ENCODE assay signal across 9 cellular contexts in the genomic region with DNA sequence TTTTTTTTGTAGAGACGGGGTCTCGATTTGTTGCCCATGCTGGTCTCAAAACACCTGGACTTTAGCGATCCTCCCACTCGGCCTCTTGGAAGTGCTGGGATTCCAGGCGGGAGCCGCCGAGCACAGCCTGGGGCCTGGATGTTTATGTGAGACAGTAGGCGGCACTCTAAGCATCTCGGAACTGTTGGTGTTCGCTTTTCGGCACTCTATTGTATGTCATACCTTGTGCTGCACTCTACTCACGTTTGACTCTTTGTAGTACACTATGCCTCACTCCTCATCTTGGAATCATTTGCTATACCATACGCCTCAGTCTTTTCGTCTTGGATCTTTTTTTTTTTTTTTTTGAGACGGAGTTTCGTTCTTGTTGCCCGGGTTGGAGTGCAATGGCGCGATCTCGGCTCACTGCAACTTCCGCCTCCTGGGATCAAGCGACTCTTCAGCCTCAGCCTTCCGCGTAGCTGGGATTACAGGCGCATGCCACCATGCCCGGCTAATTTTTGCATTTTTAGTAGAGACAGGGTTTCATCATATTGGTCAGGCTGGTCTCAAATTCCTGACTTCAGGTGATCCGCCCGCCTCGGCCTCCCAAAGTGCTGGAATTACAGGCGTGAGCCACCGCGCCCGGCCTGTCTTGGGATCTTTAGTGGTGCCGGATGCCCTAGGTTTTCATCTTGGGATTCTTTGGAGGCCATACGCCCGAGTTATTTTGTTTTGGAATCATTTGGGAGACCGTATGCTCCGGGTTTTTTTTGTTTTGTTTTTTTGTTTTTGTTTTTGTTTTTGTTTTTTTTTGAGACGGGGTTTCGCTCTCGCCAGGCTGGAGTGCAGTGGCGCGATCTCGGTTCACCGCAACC. TPM values are rescaled to one million over a fixed set of nuclear protein-coding genes. Genes with fewer than 3 reads are reported as not detected.
DNase-seq lines count a peak whose midpoint lies in the region; ATAC-seq and TF ChIP-seq lines count a peak whose summit lies in the region.
"Had no signal": no experiment of that assay in that cellular context is flagged by ENCODE, and none has a peak within 500 bp of the region (broad histone marks: within the 10 kb centered on the region; RNA-seq: fewer than 3 reads in every experiment).

No MANE protein-coding gene starts in this region.

- no peak overlapping the region; the same call in 1 of the 2 replicates for H3K4me2 ChIP-seq in GM23338

- no peak overlapping the region for H3K27ac ChIP-seq in CD4-positive, CD25-positive, alpha-beta regulatory T cell (ENCODE audit: insufficient read depth, low read length, poor library complexity, severe bottlenecking)
- no peak overlapping the region for H3K27ac ChIP-seq in GM23338 (ENCODE audit: low read depth)
- no peak overlapping the region for H3K27ac ChIP-seq in lower lobe of right lung
- no peak overlapping the region for H3K27ac ChIP-seq in uterus
- no peak overlapping the region for H3K27ac ChIP-seq in ascending aorta
- H3K27ac ChIP-seq: SK-N-MC had no signal

- H3K9me3 ChIP-seq in CD4-positive, CD25-positive, alpha-beta regulatory T cell (ENCODE audit: control insufficient read depth in 2 of 2, low read length in 2 of 2) = no peaks in the 10 kb centered on the region
- H3K9me3 ChIP-seq in lower lobe of right lung (no peaks in the 10 kb centered on the region), uterus (no peaks in the 10 kb centered on the region), ascending aorta (no peaks in the 10 kb centered on the region)

- no peak for ATAC-seq in CD4-positive, CD25-positive, alpha-beta regulatory T cell (ENCODE audit: low read depth in 2 of 2)
- peak; percentile 87 for ATAC-seq in GM23338
- ATAC-seq in activated naive CD8-positive, alpha-beta T cell treated with anti-CD3 and anti-CD28 coated beads, Interleukin-2, amount 10 ng/mL, durations not matched to agents 7 days and 5 days (ENCODE audit: low read depth) = peak; percentile 63
- peak; percentile 24 to 34 for ATAC-seq in lower lobe of right lung

- POLR2A ChIA-PET in activated naive CD8-positive, alpha-beta T cell treated with anti-CD3 and anti-CD28 coated beads, Interleukin-2, amount 10 ng/mL, durations not matched to agents 7 days and 5 days (lab: Charles Lee) = no interaction called here

- peak overlapping the region; percentile 0 to 83 (median 72) for H3K4me3 Mint-ChIP-seq in CD4-positive, CD25-positive, alpha-beta regulatory T cell
- no peak overlapping the region for H3K4me3 Mint-ChIP-seq in GM23338
- peak overlapping the region; percentile 87 for H3K4me3 Mint-ChIP-seq in activated naive CD8-positive, alpha-beta T cell treated with anti-CD3 and anti-CD28 coated beads, Interleukin-2, amount 10 ng/mL, durations not matched to agents 7 days and 5 days
- no peak overlapping the region for H3K4me3 Mint-ChIP-seq in chondrocyte (ENCODE audit: unreplicated experiment)

- no peak for TF ChIP-seq POLR2A in uterus (IDR thresholded peaks at IDR 0.05)

- H3F3A ChIP-seq in GM23338 (replicated peaks; ENCODE audit: low read depth) = no peaks in the 10 kb centered on the region

- H3K4me1 ChIP-seq in CD4-positive, CD25-positive, alpha-beta regulatory T cell (ENCODE audit: control insufficient read depth, insufficient read depth, low read length, poor library complexity, severe bottlenecking) = no peaks in the 10 kb centered on the region
- H3K4me1 ChIP-seq in GM23338 (ENCODE audit: insufficient read depth) = no peaks in the 10 kb centered on the region
- no peaks in the 10 kb centered on the region for H3K4me1 ChIP-seq in lower lobe of right lung
- no peaks in the 10 kb centered on the region for H3K4me1 ChIP-seq in uterus
- no peaks in the 10 kb centered on the region for H3K4me1 ChIP-seq in ascending aorta

- H3K36me3 Mint-ChIP-seq in CD4-positive, CD25-positive, alpha-beta regulatory T cell = no peaks in the 10 kb centered on the region
- H3K36me3 Mint-ChIP-seq in GM23338 (ENCODE audit: low read depth) = no peaks in the 10 kb centered on the region
- peaks cover 2% of the 10 kb centered on the region for H3K36me3 Mint-ChIP-seq in activated naive CD8-positive, alpha-beta T cell treated with anti-CD3 and anti-CD28 coated beads, Interleukin-2, amount 10 ng/mL, durations not matched to agents 7 days and 5 days
- H3K36me3 Mint-ChIP-seq in chondrocyte (ENCODE audit: low read depth) = no peaks in the 10 kb centered on the region

- TF ChIP-seq CTCF in GM23338 (conservative IDR thresholded peaks at IDR 0.05; ENCODE audit: low read depth in 2 of 2) = peak; percentile 30 to 65
- no peak for TF ChIP-seq CTCF in lower lobe of right lung (IDR thresholded peaks at IDR 0.05)
- no peak for TF ChIP-seq CTCF in uterus (IDR thresholded peaks at IDR 0.05)
- TF ChIP-seq CTCF in ascending aorta (IDR thresholded peaks at IDR 0.05) = no peak
- no peak for TF ChIP-seq CTCF in chondrocyte (IDR thresholded peaks at IDR 0.05)

- DNase-seq in CD4-positive, CD25-positive, alpha-beta regulatory T cell = peak in 1 of 3 donors; percentile 35
- DNase-seq in GM23338 (ENCODE audit: low spot score) = peak; percentile 70
- DNase-seq in activated naive CD8-positive, alpha-beta T cell treated with anti-CD3 and anti-CD28 coated beads, Interleukin-2, amount 10 ng/mL, durations not matched to agents 7 days and 5 days = no peak
- DNase-seq in lower lobe of right lung = no peak
- DNase-seq in uterus = no peak
- DNase-seq in ascending aorta (ENCODE audit: low spot score in 2 of 2) = no peak
- no peak for DNase-seq in DMS79 treated with DMSO at 0.1 percent for 48 hours (lab: John Stamatoyannopoulos, UW)
- no peak for DNase-seq in chondrocyte (ENCODE audit: low spot score)

- intact Hi-C loops in lower lobe of right lung (cut with DNase I) = no loop called here
- intact Hi-C loops in uterus (cut with DNase I; ENCODE audit: low total_unique reads) = no loop called here
- intact Hi-C loops in ascending aorta (cut with DNase I) = no loop called here

- H3K79me2 ChIP-seq in GM23338 (replicated peaks; ENCODE audit: insufficient read depth) = no peaks in the 10 kb centered on the region

- H3K27me3 Mint-ChIP-seq in CD4-positive, CD25-positive, alpha-beta regulatory T cell = peaks cover 39% of the 10 kb centered on the region
- H3K27me3 Mint-ChIP-seq in GM23338 (ENCODE audit: insufficient read depth, low read depth, poor library complexity) = peaks cover 3% of the 10 kb centered on the region
- peaks cover 53% of the 10 kb centered on the region for H3K27me3 Mint-ChIP-seq in activated naive CD8-positive, alpha-beta T cell treated with anti-CD3 and anti-CD28 coated beads, Interleukin-2, amount 10 ng/mL, durations not matched to agents 7 days and 5 days
- peaks cover 2% of the 10 kb centered on the region for H3K27me3 Mint-ChIP-seq in chondrocyte (ENCODE audit: low read depth)

- H3K4me1 Mint-ChIP-seq in CD4-positive, CD25-positive, alpha-beta regulatory T cell = peaks cover 1 to 9% (median 5%) of the 10 kb centered on the region in 4 donors
- H3K4me1 Mint-ChIP-seq in GM23338 = peaks cover 3% of the 10 kb centered on the region; the same call in 2 of the 3 replicates
- H3K4me1 Mint-ChIP-seq in activated naive CD8-positive, alpha-beta T cell treated with anti-CD3 and anti-CD28 coated beads, Interleukin-2, amount 10 ng/mL, durations not matched to agents 7 days and 5 days = peaks cover 4% of the 10 kb centered on the region
- no peaks in the 10 kb centered on the region for H3K4me1 Mint-ChIP-seq in chondrocyte (ENCODE audit: low read depth)

- no peaks in the 10 kb centered on the region for H3K9me2 ChIP-seq in GM23338 (ENCODE audit: insufficient read depth)

- H3K4me3 ChIP-seq in CD4-positive, CD25-positive, alpha-beta regulatory T cell (ENCODE audit: low read depth, low read length) = peak overlapping the region; percentile 61
- no peak overlapping the region for H3K4me3 ChIP-seq in GM23338
- H3K4me3 ChIP-seq in lower lobe of right lung = peak overlapping the region; percentile 19
- H3K4me3 ChIP-seq in uterus = no peak overlapping the region
- H3K4me3 ChIP-seq in ascending aorta = peak overlapping the region in 1 of 2 donors; percentile 28
- H3K4me3 ChIP-seq: SK-N-MC had no signal

- no peaks in the 10 kb centered on the region for H4K20me1 ChIP-seq in GM23338 (replicated peaks; ENCODE audit: insufficient read depth)

- H2AFZ ChIP-seq in GM23338 = peak overlapping the region; percentile 93

- H3K9me3 Mint-ChIP-seq in CD4-positive, CD25-positive, alpha-beta regulatory T cell = peaks cover 0 to 12% (median 2%) of the 10 kb centered on the region in 7 donors
- H3K9me3 Mint-ChIP-seq in GM23338 = peaks cover 2% of the 10 kb centered on the region; the same call in 1 of the 3 replicates
- H3K9me3 Mint-ChIP-seq in activated naive CD8-positive, alpha-beta T cell treated with anti-CD3 and anti-CD28 coated beads, Interleukin-2, amount 10 ng/mL, durations not matched to agents 7 days and 5 days = no peaks in the 10 kb centered on the region
- H3K9me3 Mint-ChIP-seq in chondrocyte (ENCODE audit: low read depth) = peaks cover 2% of the 10 kb centered on the region

- H3K27me3 ChIP-seq in CD4-positive, CD25-positive, alpha-beta regulatory T cell (ENCODE audit: control insufficient read depth, insufficient read depth, low read length) = peaks cover 8% of the 10 kb centered on the region
- H3K27me3 ChIP-seq in GM23338 (ENCODE audit: insufficient read depth) (no peaks in the 10 kb centered on the region), lower lobe of right lung (ENCODE audit: low read depth) (peaks cover 73% of the 10 kb centered on the region), uterus (peaks cover 0 to 10% of the 10 kb centered on the region in 2 donors), ascending aorta (no peaks in the 10 kb centered on the region)

- H3K27ac Mint-ChIP-seq in CD4-positive, CD25-positive, alpha-beta regulatory T cell = peak overlapping the region in 1 of 3 donors; percentile 15
- H3K27ac Mint-ChIP-seq in GM23338 = no peak overlapping the region
- H3K27ac Mint-ChIP-seq in activated naive CD8-positive, alpha-beta T cell treated with anti-CD3 and anti-CD28 coated beads, Interleukin-2, amount 10 ng/mL, durations not matched to agents 7 days and 5 days = no peak overlapping the region
- H3K27ac Mint-ChIP-seq in chondrocyte (ENCODE audit: unreplicated experiment) = no peak overlapping the region

- H3K36me3 ChIP-seq in CD4-positive, CD25-positive, alpha-beta regulatory T cell (ENCODE audit: control insufficient read depth, insufficient read depth, low read length) = no peaks in the 10 kb centered on the region
- H3K36me3 ChIP-seq in GM23338 (ENCODE audit: insufficient read depth) (no peaks in the 10 kb centered on the region), lower lobe of right lung (no peaks in the 10 kb centered on the region), uterus (no peaks in the 10 kb centered on the region), ascending aorta (no peaks in the 10 kb centered on the region)

RNA-seq across cellular contexts. Expression of a gene that starts 24.2 kb away (rescaled TPM):
- 26.8 TPM for total RNA-seq in CD4-positive, CD25-positive, alpha-beta regulatory T cell
- 1 to 10 TPM; 3.2 to 7.3 (median 4.3) TPM for polyA plus RNA-seq in CD4-positive, CD25-positive, alpha-beta regulatory T cell
- total RNA-seq in GM23338 (2014; rRNA removed; shearing (Covaris generic)) = 35.6 and 41.1 TPM in 2 replicates
- 7.5 and 7.6 TPM in 2 replicates for polyA plus RNA-seq in GM23338 (2016; fragmentation: Nextera tagmentation; extraction: Ambion mirVana)
- 10 to 100 TPM; 10.7 to 12.8 TPM for total RNA-seq in activated naive CD8-positive, alpha-beta T cell treated with anti-CD3 and anti-CD28 coated beads, Interleukin-2, amount 10 ng/mL, durations not matched to agents 7 days and 5 days
- 8.1 TPM for total RNA-seq in lower lobe of right lung
- 10 to 100 TPM in 3 of 4 donors, 1 to 10 TPM in 1; 9.7 to 33.7 (median 22.6) TPM for total RNA-seq in uterus
- 5.0 TPM for total RNA-seq in ascending aorta
- total RNA-seq in chondrocyte = 24.8 to 28.9 TPM (median 26.3 TPM) in 3 replicates

Comparison
In these comparisons a context has a peak if more than half of its experiments do, and no peak if none do; other contexts are left out.
1. ATAC-seq: peak in GM23338 (single experiment), activated naive CD8-positive, alpha-beta T cell treated with anti-CD3 and anti-CD28 coated beads, Interleukin-2, amount 10 ng/mL, durations not matched to agents 7 days and 5 days (single experiment) and lower lobe of right lung (2 of 2); none in CD4-positive, CD25-positive, alpha-beta regulatory T cell (0 of 2).
2. H3K4me3 ChIP-seq: peak in CD4-positive, CD25-positive, alpha-beta regulatory T cell (single experiment) and lower lobe of right lung (single experiment); none in GM23338 (single experiment) and uterus (0 of 2).
3. H3K4me3 Mint-ChIP-seq: peak in CD4-positive, CD25-positive, alpha-beta regulatory T cell (4 of 4) and activated naive CD8-positive, alpha-beta T cell treated with anti-CD3 and anti-CD28 coated beads, Interleukin-2, amount 10 ng/mL, durations not matched to agents 7 days and 5 days (single experiment); none in GM23338 (single experiment) and chondrocyte (single experiment).
4. CTCF ChIP-seq: peak in GM23338 (2 of 2); none in lower lobe of right lung (single experiment), uterus (0 of 4), ascending aorta (0 of 3) and chondrocyte (single experiment).